ENCODE assay signal across 8 cellular contexts in the genomic region with DNA sequence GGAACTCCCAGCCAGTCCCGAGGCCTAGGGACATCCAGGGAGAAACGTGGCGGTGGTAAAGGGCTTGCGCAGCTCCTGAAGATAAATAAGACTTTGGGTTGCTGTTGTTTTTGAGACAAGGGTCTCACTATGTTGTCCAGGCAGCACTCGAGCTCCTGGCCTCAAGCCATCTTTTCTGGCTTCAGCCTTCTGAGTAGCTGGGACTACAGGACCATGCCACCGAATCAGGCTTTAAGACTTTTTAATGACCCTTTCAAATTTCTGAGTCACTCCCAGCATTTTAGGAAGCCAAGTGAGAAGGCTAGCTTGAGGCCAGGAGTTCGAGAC. TPM values are rescaled to one million over a fixed set of nuclear protein-coding genes. Genes with fewer than 3 reads are reported as not detected.
DNase-seq lines count a peak whose midpoint lies in the region; ATAC-seq and TF ChIP-seq lines count a peak whose summit lies in the region.

No MANE protein-coding gene starts in this region.

- H3K4me3 Mint-ChIP-seq in activated T-cell treated with anti-CD3 and anti-CD28 coated beads, Interleukin-2, amount 50 U/mL, for 24 hours, result peak overlapping the region; percentile 87

- no peak for DNase-seq in activated T-cell treated with anti-CD3 and anti-CD28 coated beads, Interleukin-2, amount 50 U/mL, for 24 hours
- DNase-seq in activated T-cell treated with anti-CD3 and anti-CD28 coated beads for 4 hours (no peak), ascending aorta (ENCODE audit: low spot score in 2 of 2) (no peak), right lobe of liver (no peak), tibial artery (no peak)
- no peak for DNase-seq in activated CD4-positive, CD25-positive, alpha-beta regulatory T cell treated with anti-CD3 and anti-CD28 coated beads, Interleukin-2, amount 50 U/mL, for 72 hours

- H3K27me3 ChIP-seq in ascending aorta (no peaks in the 10 kb centered on the region), right lobe of liver (no peaks in the 10 kb centered on the region), tibial artery (no peaks in the 10 kb centered on the region)

- H3K4me1 ChIP-seq in ascending aorta, result peaks cover 0 to 11% of the 10 kb centered on the region in 2 donors
- H3K4me1 ChIP-seq in right lobe of liver, result peaks cover 0 to 22% (median 6%) of the 10 kb centered on the region in 4 donors
- H3K4me1 ChIP-seq in tibial artery, result peaks cover 0 to 17% (median 8%) of the 10 kb centered on the region in 4 donors

- TF ChIP-seq CTCF in ascending aorta (IDR thresholded peaks at IDR 0.05) (no peak), right lobe of liver (IDR thresholded peaks at IDR 0.05) (no peak), tibial artery (IDR thresholded peaks at IDR 0.05) (no peak)

- H3K36me3 ChIP-seq in ascending aorta (peaks cover 0 to 3% of the 10 kb centered on the region in 2 donors), right lobe of liver (no peaks in the 10 kb centered on the region), tibial artery (no peaks in the 10 kb centered on the region)

- no peaks in the 10 kb centered on the region for H3K27me3 Mint-ChIP-seq in activated T-cell treated with anti-CD3 and anti-CD28 coated beads, Interleukin-2, amount 50 U/mL, for 24 hours

- intact Hi-C loops in ascending aorta (cut with DNase I) (loop anchor here (1.0 to 5.0 kb wide), 5 partner anchors 69 to 322 kb away; a partner anchor contains a TSS), right lobe of liver (cut with DNase I) (no loop called here), tibial artery (cut with DNase I; ENCODE audit: low total_unique reads) (no loop called here)

- TF ChIP-seq POLR2A in right lobe of liver (IDR thresholded peaks at IDR 0.05), result no peak

- no peaks in the 10 kb centered on the region for H3K9me3 Mint-ChIP-seq in activated T-cell treated with anti-CD3 and anti-CD28 coated beads, Interleukin-2, amount 50 U/mL, for 24 hours

- H3K4me1 Mint-ChIP-seq in activated T-cell treated with anti-CD3 and anti-CD28 coated beads, Interleukin-2, amount 50 U/mL, for 24 hours (ENCODE audit: low read depth), result peaks cover 18% of the 10 kb centered on the region

- H3K4me3 ChIP-seq in ascending aorta (peak overlapping the region; percentile 69 to 100), right lobe of liver (peak overlapping the region; percentile 88 to 96 (median 93)), tibial artery (peak overlapping the region; percentile 88 to 96)

- H3K27ac Mint-ChIP-seq in activated T-cell treated with anti-CD3 and anti-CD28 coated beads, Interleukin-2, amount 50 U/mL, for 24 hours, result peak overlapping the region; percentile 91

- H3K36me3 Mint-ChIP-seq in activated T-cell treated with anti-CD3 and anti-CD28 coated beads, Interleukin-2, amount 50 U/mL, for 24 hours (ENCODE audit: low read depth), result peaks cover 8% of the 10 kb centered on the region

- no peaks in the 10 kb centered on the region for H3K9me3 ChIP-seq in ascending aorta
- no peaks in the 10 kb centered on the region for H3K9me3 ChIP-seq in right lobe of liver
- H3K9me3 ChIP-seq in tibial artery, result no peaks in the 10 kb centered on the region

- no peak for ATAC-seq in right lobe of liver
- no peak for ATAC-seq in HG03571 (IDR thresholded peaks at IDR 0.05; ENCODE audit: unreplicated experiment)
- ATAC-seq in HG03432 (IDR thresholded peaks at IDR 0.05; ENCODE audit: unreplicated experiment), result no peak

- H3K27ac ChIP-seq in ascending aorta, result peak overlapping the region; percentile 98 to 100
- H3K27ac ChIP-seq in right lobe of liver, result peak overlapping the region; percentile 98 to 100 (median 99)
- peak overlapping the region; percentile 98 to 100 for H3K27ac ChIP-seq in tibial artery

- WGBS in right lobe of liver (ENCODE audit: insufficient coverage, low coverage, low lambda C conversion rate, missing lambda C conversion rate), result 34% methylated on average over 2 of the region's 7 CpGs

RNA-seq across cellular contexts. Expression of a gene that starts 0.7 kb away (rescaled TPM):
- 7.2 TPM for total RNA-seq in ascending aorta
- total RNA-seq in right lobe of liver, result 100 to 1,000 TPM in 2 of 6 experiments, 10 to 100 TPM in 4; 45.4 to 133 (median 76.5) TPM
